In the genomic region with DNA sequence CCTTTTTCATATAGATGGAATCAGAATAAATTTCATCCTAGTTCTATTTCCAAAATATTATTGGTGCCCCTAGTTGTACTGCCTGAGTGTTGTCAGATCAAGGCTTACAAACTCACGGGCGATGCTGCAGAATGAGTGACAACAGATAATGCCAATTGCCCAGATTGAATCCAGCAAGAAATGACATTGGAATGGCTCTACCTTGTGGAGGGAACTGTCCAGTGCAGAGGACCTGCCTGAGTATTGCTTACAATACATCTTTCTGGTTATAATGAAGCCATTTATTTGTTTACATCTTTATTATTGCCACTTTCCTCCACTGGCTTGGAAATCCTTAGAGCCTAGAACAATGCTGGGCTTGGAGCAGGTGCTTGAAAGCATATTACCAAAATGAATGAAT, we compare ENCODE assay signal across 8 cellular contexts. TPM values are rescaled to one million over a fixed set of nuclear protein-coding genes. Genes with fewer than 3 reads are reported as not detected.
DNase-seq lines count a peak whose midpoint lies in the region; ATAC-seq and TF ChIP-seq lines count a peak whose summit lies in the region.

No MANE protein-coding gene starts in this region.

- TF ChIP-seq CTCF in upper lobe of right lung (IDR thresholded peaks at IDR 0.05) (peak; percentile 33), WTC11 (IDR thresholded peaks at IDR 0.05) (no peak)

- H3K4me3 Mint-ChIP-seq in activated naive CD4-positive, alpha-beta T cell treated with anti-CD3 and anti-CD28 coated beads, Interleukin-2, amount 10 ng/mL, durations not matched to agents 7 days and 5 days, result no peak overlapping the region
- no peak overlapping the region for H3K4me3 Mint-ChIP-seq in WTC11

- H3K9me3 ChIP-seq in adipocyte (ENCODE audit: control insufficient read depth, low read length), result no peaks in the 10 kb centered on the region
- no peaks in the 10 kb centered on the region for H3K9me3 ChIP-seq in upper lobe of right lung

- H3K4me1 Mint-ChIP-seq in activated naive CD4-positive, alpha-beta T cell treated with anti-CD3 and anti-CD28 coated beads, Interleukin-2, amount 10 ng/mL, durations not matched to agents 7 days and 5 days, result peaks cover 35% of the 10 kb centered on the region
- H3K4me1 Mint-ChIP-seq in WTC11, result peaks cover 22% of the 10 kb centered on the region

- no peak overlapping the region for H3K27ac ChIP-seq in upper lobe of right lung

- H3K9me3 Mint-ChIP-seq in activated naive CD4-positive, alpha-beta T cell treated with anti-CD3 and anti-CD28 coated beads, Interleukin-2, amount 10 ng/mL, durations not matched to agents 7 days and 5 days, result no peaks in the 10 kb centered on the region
- no peaks in the 10 kb centered on the region for H3K9me3 Mint-ChIP-seq in WTC11

- peaks cover 13% of the 10 kb centered on the region for H3K27me3 Mint-ChIP-seq in activated naive CD4-positive, alpha-beta T cell treated with anti-CD3 and anti-CD28 coated beads, Interleukin-2, amount 10 ng/mL, durations not matched to agents 7 days and 5 days
- no peaks in the 10 kb centered on the region for H3K27me3 Mint-ChIP-seq in WTC11 (ENCODE audit: low read depth)

- DNase-seq in Right ventricle myocardium superior (no peak), Right ventricle myocardium inferior (ENCODE audit: missing footprints) (no peak), adipocyte (ENCODE audit: low read depth) (peak; percentile 37), inferior parietal cortex (ENCODE audit: extremely low spot score) (peak; percentile 16), upper lobe of right lung (no peak), WTC11 (ENCODE audit: low spot score) (no peak)
- DNase-seq in activated naive CD4-positive, alpha-beta T cell treated with anti-CD3 and anti-CD28 coated beads, Interleukin-2, amount 10 ng/mL, durations not matched to agents 7 days and 5 days, result no peak

- CTCF ChIA-PET in activated naive CD4-positive, alpha-beta T cell treated with anti-CD3 and anti-CD28 coated beads, Interleukin-2, amount 10 ng/mL, durations not matched to agents 7 days and 5 days (lab: Charles Lee), result interaction anchor here (1.3 kb wide), 1 partner anchor 100 kb away, joined by 4 read pairs; no protein-coding TSS in a partner anchor
- CTCF ChIA-PET in WTC11 (lab: Charles Lee), result interaction anchor here (2.7 kb wide), 1 partner anchor 100 kb away, joined by 18 read pairs; no protein-coding TSS in a partner anchor

- H3K9ac ChIP-seq in adipocyte (ENCODE audit: low read length), result no peak overlapping the region

- peaks cover 17% of the 10 kb centered on the region for H3K4me1 ChIP-seq in adipocyte (ENCODE audit: control insufficient read depth, insufficient read depth, low read length)
- H3K4me1 ChIP-seq in upper lobe of right lung, result no peaks in the 10 kb centered on the region

- H3K4me3 ChIP-seq in adipocyte (ENCODE audit: low read length), result no peak overlapping the region
- H3K4me3 ChIP-seq in upper lobe of right lung, result no peak overlapping the region

- no peaks in the 10 kb centered on the region for H3K36me3 ChIP-seq in adipocyte (ENCODE audit: control insufficient read depth, insufficient read depth, low read length, severe bottlenecking)
- no peaks in the 10 kb centered on the region for H3K36me3 ChIP-seq in upper lobe of right lung

- no peaks in the 10 kb centered on the region for H3K27me3 ChIP-seq in adipocyte (replicated peaks; ENCODE audit: control insufficient read depth, insufficient read depth, low read length)
- no peaks in the 10 kb centered on the region for H3K27me3 ChIP-seq in upper lobe of right lung

- no peak overlapping the region for H3K27ac Mint-ChIP-seq in activated naive CD4-positive, alpha-beta T cell treated with anti-CD3 and anti-CD28 coated beads, Interleukin-2, amount 10 ng/mL, durations not matched to agents 7 days and 5 days
- no peak overlapping the region for H3K27ac Mint-ChIP-seq in WTC11

- no peaks in the 10 kb centered on the region for H3K36me3 Mint-ChIP-seq in activated naive CD4-positive, alpha-beta T cell treated with anti-CD3 and anti-CD28 coated beads, Interleukin-2, amount 10 ng/mL, durations not matched to agents 7 days and 5 days
- no peaks in the 10 kb centered on the region for H3K36me3 Mint-ChIP-seq in WTC11

- ATAC-seq in Right ventricle myocardium superior (ENCODE audit: poor library complexity), result peak; percentile 57
- ATAC-seq in Right ventricle myocardium inferior, result no peak
- ATAC-seq in upper lobe of right lung, result peak; percentile 20
- ATAC-seq in WTC11, result no peak; the same call in 1 of the 2 replicates
- ATAC-seq in HG03196 (IDR thresholded peaks at IDR 0.05; ENCODE audit: unreplicated experiment), result no peak

- POLR2A ChIA-PET in WTC11 (lab: Charles Lee), result no interaction called here

- intact Hi-C loops in Right ventricle myocardium superior (cut with DNase I) (no loop called here), Right ventricle myocardium inferior (cut with DNase I) (loop anchor here (10.0 kb wide), 1 partner anchor 99 kb away; no protein-coding TSS in a partner anchor), upper lobe of right lung (cut with DNase I) (no loop called here)

TF ChIP-seq in WTC11, 78 proteins besides CTCF, POLR2A, EP300 and RAD21 (continues in another document):
- TF ChIP-seq, protein P1, sequence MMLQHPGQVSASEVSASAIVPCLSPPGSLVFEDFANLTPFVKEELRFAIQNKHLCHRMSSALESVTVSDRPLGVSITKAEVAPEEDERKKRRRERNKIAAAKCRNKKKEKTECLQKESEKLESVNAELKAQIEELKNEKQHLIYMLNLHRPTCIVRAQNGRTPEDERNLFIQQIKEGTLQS (CRISPR knock-in tag; conservative IDR thresholded peaks at IDR 0.05), result no peak
- no peak for TF ChIP-seq JUN (CRISPR knock-in tag; IDR thresholded peaks at IDR 0.05)
- TF ChIP-seq ZNF138 (CRISPR knock-in tag; conservative IDR thresholded peaks at IDR 0.05), result no peak
- no peak for TF ChIP-seq NFE2L1 (CRISPR knock-in tag; IDR thresholded peaks at IDR 0.05)
- no peak for TF ChIP-seq NR3C1 (CRISPR knock-in tag; conservative IDR thresholded peaks at IDR 0.05; ENCODE audit: low read depth)
- TF ChIP-seq, protein P2, sequence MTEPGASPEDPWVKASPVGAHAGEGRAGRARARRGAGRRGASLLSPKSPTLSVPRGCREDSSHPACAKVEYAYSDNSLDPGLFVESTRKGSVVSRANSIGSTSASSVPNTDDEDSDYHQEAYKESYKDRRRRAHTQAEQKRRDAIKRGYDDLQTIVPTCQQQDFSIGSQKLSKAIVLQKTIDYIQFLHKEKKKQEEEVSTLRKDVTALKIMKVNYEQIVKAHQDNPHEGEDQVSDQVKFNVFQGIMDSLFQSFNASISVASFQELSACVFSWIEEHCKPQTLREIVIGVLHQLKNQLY (CRISPR knock-in tag; IDR thresholded peaks at IDR 0.05), result no peak
- TF ChIP-seq, protein P3, sequence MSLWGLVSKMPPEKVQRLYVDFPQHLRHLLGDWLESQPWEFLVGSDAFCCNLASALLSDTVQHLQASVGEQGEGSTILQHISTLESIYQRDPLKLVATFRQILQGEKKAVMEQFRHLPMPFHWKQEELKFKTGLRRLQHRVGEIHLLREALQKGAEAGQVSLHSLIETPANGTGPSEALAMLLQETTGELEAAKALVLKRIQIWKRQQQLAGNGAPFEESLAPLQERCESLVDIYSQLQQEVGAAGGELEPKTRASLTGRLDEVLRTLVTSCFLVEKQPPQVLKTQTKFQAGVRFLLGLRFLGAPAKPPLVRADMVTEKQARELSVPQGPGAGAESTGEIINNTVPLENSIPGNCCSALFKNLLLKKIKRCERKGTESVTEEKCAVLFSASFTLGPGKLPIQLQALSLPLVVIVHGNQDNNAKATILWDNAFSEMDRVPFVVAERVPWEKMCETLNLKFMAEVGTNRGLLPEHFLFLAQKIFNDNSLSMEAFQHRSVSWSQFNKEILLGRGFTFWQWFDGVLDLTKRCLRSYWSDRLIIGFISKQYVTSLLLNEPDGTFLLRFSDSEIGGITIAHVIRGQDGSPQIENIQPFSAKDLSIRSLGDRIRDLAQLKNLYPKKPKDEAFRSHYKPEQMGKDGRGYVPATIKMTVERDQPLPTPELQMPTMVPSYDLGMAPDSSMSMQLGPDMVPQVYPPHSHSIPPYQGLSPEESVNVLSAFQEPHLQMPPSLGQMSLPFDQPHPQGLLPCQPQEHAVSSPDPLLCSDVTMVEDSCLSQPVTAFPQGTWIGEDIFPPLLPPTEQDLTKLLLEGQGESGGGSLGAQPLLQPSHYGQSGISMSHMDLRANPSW (CRISPR knock-in tag; conservative IDR thresholded peaks at IDR 0.05; ENCODE audit: low read depth), result no peak
- TF ChIP-seq, protein P4, sequence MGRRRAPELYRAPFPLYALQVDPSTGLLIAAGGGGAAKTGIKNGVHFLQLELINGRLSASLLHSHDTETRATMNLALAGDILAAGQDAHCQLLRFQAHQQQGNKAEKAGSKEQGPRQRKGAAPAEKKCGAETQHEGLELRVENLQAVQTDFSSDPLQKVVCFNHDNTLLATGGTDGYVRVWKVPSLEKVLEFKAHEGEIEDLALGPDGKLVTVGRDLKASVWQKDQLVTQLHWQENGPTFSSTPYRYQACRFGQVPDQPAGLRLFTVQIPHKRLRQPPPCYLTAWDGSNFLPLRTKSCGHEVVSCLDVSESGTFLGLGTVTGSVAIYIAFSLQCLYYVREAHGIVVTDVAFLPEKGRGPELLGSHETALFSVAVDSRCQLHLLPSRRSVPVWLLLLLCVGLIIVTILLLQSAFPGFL (CRISPR knock-in tag; IDR thresholded peaks at IDR 0.05; ENCODE audit: borderline replicate concordance), result no peak
- TF ChIP-seq SP1 (CRISPR knock-in tag; conservative IDR thresholded peaks at IDR 0.05), result no peak
- no peak for TF ChIP-seq NR2C2 (CRISPR knock-in tag; IDR thresholded peaks at IDR 0.05)
- TF ChIP-seq SMAD3 (CRISPR knock-in tag; IDR thresholded peaks at IDR 0.05; ENCODE audit: borderline replicate concordance), result no peak
- TF ChIP-seq, protein P5, sequence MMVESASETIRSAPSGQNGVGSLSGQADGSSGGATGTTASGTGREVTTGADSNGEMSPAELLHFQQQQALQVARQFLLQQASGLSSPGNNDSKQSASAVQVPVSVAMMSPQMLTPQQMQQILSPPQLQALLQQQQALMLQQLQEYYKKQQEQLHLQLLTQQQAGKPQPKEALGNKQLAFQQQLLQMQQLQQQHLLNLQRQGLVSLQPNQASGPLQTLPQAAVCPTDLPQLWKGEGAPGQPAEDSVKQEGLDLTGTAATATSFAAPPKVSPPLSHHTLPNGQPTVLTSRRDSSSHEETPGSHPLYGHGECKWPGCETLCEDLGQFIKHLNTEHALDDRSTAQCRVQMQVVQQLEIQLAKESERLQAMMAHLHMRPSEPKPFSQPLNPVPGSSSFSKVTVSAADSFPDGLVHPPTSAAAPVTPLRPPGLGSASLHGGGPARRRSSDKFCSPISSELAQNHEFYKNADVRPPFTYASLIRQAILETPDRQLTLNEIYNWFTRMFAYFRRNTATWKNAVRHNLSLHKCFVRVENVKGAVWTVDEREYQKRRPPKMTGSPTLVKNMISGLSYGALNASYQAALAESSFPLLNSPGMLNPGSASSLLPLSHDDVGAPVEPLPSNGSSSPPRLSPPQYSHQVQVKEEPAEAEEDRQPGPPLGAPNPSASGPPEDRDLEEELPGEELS (CRISPR knock-in tag; IDR thresholded peaks at IDR 0.05), result no peak
- TF ChIP-seq ETV6 (CRISPR knock-in tag; IDR thresholded peaks at IDR 0.05), result no peak
- no peak for TF ChIP-seq NFYB (CRISPR knock-in tag; conservative IDR thresholded peaks at IDR 0.05; ENCODE audit: low read depth)

RNA-seq across cellular contexts. Expression of a gene that starts 7.8 kb away (rescaled TPM):
- total RNA-seq in Right ventricle myocardium superior (1.4 TPM), Right ventricle myocardium inferior (1.3 TPM), upper lobe of right lung (17.0 TPM), WTC11 (2021) (0.22 TPM in 1 of 3 replicates, not detected in the others)

Comparison
In these comparisons a context has a peak if more than half of its experiments do, and no peak if none do; other contexts are left out.
1. ATAC-seq: peak in Right ventricle myocardium superior (single experiment) and upper lobe of right lung (single experiment); none in Right ventricle myocardium inferior (single experiment), WTC11 (single experiment) and HG03196 (single experiment).
2. DNase-seq: peak in adipocyte (single experiment) and inferior parietal cortex (single experiment); none in Right ventricle myocardium superior (single experiment), Right ventricle myocardium inferior (single experiment), upper lobe of right lung (single experiment), activated naive CD4-positive, alpha-beta T cell treated with anti-CD3 and anti-CD28 coated beads, Interleukin-2, amount 10 ng/mL, durations not matched to agents 7 days and 5 days (single experiment) and WTC11 (single experiment).